In genomic region chr3:129597087-129597791, GRCh38 we compare ENCODE assay signal across 10 cellular contexts. TPM values are rescaled to one million over a fixed set of nuclear protein-coding genes. Genes with fewer than 3 reads are reported as not detected.
DNase-seq lines count a peak whose midpoint lies in the region; ATAC-seq and TF ChIP-seq lines count a peak whose summit lies in the region.
"Had no signal": no experiment of that assay in that cellular context is flagged by ENCODE, and none has a peak within 500 bp of the region (broad histone marks: within the 10 kb centered on the region; RNA-seq: fewer than 3 reads in every experiment).

No MANE protein-coding gene starts in this region.

- peak overlapping the region; percentile 50 to 71 for H3K4me3 Mint-ChIP-seq in CD14-positive monocyte

- peak overlapping the region; percentile 99 for H3K27ac ChIP-seq in Panc1 (ENCODE audit: low read length)
- H3K27ac ChIP-seq in parathyroid adenoma, result peak overlapping the region; percentile 45

- H3K9me3 Mint-ChIP-seq in CD14-positive monocyte, result peaks cover 0 to 6% (median 0%) of the 10 kb centered on the region in 7 donors

- POLR2A ChIA-PET in Panc1 (lab: Charles Lee), result interaction anchor here (0.6 to 0.9 kb wide), 2 partner anchors 8 to 153 kb away, joined by 3 read pairs; no protein-coding TSS in a partner anchor

- in situ Hi-C loops in Panc1 (cut with HindIII; ENCODE audit: low pct_unique_long_range_greater_than_20kb, low sequenced_read_pairs) (no loop called here), GM13976 (cut with MboI; ENCODE audit: low sequenced_read_pairs, unreplicated experiment) (no loop called here)

- no peaks in the 10 kb centered on the region for H3K27me3 ChIP-seq in Panc1 (ENCODE audit: control insufficient read depth, insufficient read depth, low read length)
- H3K27me3 ChIP-seq in parathyroid adenoma (ENCODE audit: control insufficient read depth, insufficient read depth, low read length), result no peaks in the 10 kb centered on the region
- H3K27me3 ChIP-seq: cardiac muscle cell had no signal

- no peak for DNase-seq in CD14-positive monocyte (ENCODE audit: low spot score)
- no peak for DNase-seq in Panc1 (ENCODE audit: low read depth, low spot score)
- DNase-seq in fibroblast of pulmonary artery (ENCODE audit: low read depth), result no peak
- DNase-seq in activated CD4-positive, alpha-beta T cell treated with anti-CD3 and anti-CD28 coated beads, Interleukin-2, amount 50 U/mL, for 48 hours, result no peak
- DNase-seq in cerebellar cortex (ENCODE audit: low spot score), result no peak
- DNase-seq in GM13976 (ENCODE audit: low spot score), result no peak
- DNase-seq: DMS79 treated with DMSO at 0.1 percent for 48 hours had no signal

- H3K4me2 ChIP-seq in parathyroid adenoma (ENCODE audit: low read length), result no peak overlapping the region

- no peak overlapping the region for H2AFZ ChIP-seq in parathyroid adenoma

- peaks cover 16 to 37% of the 10 kb centered on the region in 2 donors for H3K36me3 Mint-ChIP-seq in CD14-positive monocyte

- peaks cover 0 to 2% (median 0%) of the 10 kb centered on the region in 3 donors for H3K27me3 Mint-ChIP-seq in CD14-positive monocyte (ENCODE audit: low read depth in 3 of 3)

- no peaks in the 10 kb centered on the region for H3K36me3 ChIP-seq in Panc1 (ENCODE audit: control insufficient read depth, insufficient read depth, low read length)
- no peaks in the 10 kb centered on the region for H3K36me3 ChIP-seq in parathyroid adenoma (ENCODE audit: control insufficient read depth, insufficient read depth, low read length)
- H3K36me3 ChIP-seq: cardiac muscle cell had no signal

- no peak for TF ChIP-seq CTCF in CD14-positive monocyte (IDR thresholded peaks at IDR 0.05)
- TF ChIP-seq CTCF in Panc1 (IDR thresholded peaks at IDR 0.05), result no peak
- no peak for TF ChIP-seq CTCF in fibroblast of pulmonary artery (IDR thresholded peaks at IDR 0.05; ENCODE audit: low read length, missing control alignments)
- TF ChIP-seq CTCF in parathyroid adenoma (IDR thresholded peaks at IDR 0.05), result no peak
- no peak for TF ChIP-seq CTCF in GM13976 (IDR thresholded peaks at IDR 0.05; ENCODE audit: borderline replicate concordance, control extremely low read depth, extremely low read depth, insufficient read depth, missing control alignments)

- H3K4me1 Mint-ChIP-seq in CD14-positive monocyte, result peaks cover 93% of the 10 kb centered on the region

- no peaks in the 10 kb centered on the region for H3K79me2 ChIP-seq in parathyroid adenoma

- intact Hi-C loops in CD14-positive monocyte (cut with micrococcal nuclease), result loop anchor here in 1 of 2 donors (5.0 kb wide), 1 partner anchor 70 kb away; the partner anchor contains the start of gene RHO
- intact Hi-C loops in Panc1 (cut with micrococcal nuclease; ENCODE audit: unreplicated experiment), result no loop called here

- peak overlapping the region; percentile 8 to 36 for H3K4me3 ChIP-seq in Panc1 (ENCODE audit: low read depth in 2 of 2, low read length in 2 of 2)
- H3K4me3 ChIP-seq in fibroblast of pulmonary artery (replicated peaks; ENCODE audit: low read depth, low read length), result peak overlapping the region; percentile 27
- peak overlapping the region; percentile 5 for H3K4me3 ChIP-seq in parathyroid adenoma (ENCODE audit: low read depth, low read length)
- H3K4me3 ChIP-seq: cardiac muscle cell had no signal

- ATAC-seq in Panc1 (peak; percentile 36), HG02763 (IDR thresholded peaks at IDR 0.05; ENCODE audit: unreplicated experiment) (no peak)

- CTCF ChIA-PET in Panc1 (lab: Charles Lee), result interaction anchor here (0.6 kb wide), 1 partner anchor 337 kb away, joined by 3 read pairs; no protein-coding TSS in a partner anchor

- no peak overlapping the region for H3K9ac ChIP-seq in parathyroid adenoma

- no peaks in the 10 kb centered on the region for H3K9me3 ChIP-seq in Panc1 (ENCODE audit: control insufficient read depth, insufficient read depth, low read depth, low read length)
- no peaks in the 10 kb centered on the region for H3K9me3 ChIP-seq in parathyroid adenoma (ENCODE audit: control insufficient read depth, low read length)

- H3K4me1 ChIP-seq in Panc1 (ENCODE audit: control insufficient read depth, insufficient read depth, low read length) (peaks cover 100% of the 10 kb centered on the region), parathyroid adenoma (no peaks in the 10 kb centered on the region)

- BruUV-seq in Panc1 (replicated peaks; lab: Mats Ljungman, UMichigan), result no TSS peak

- H3K27ac Mint-ChIP-seq in CD14-positive monocyte, result peak overlapping the region; percentile 60 to 85 (median 83)

RNA-seq across cellular contexts. Expression of gene PLXND1, which starts 9.2 kb away (rescaled TPM):
- polyA plus RNA-seq in CD14-positive monocyte, result 1 to 10 TPM; 7.1 to 9.9 TPM
- total RNA-seq in Panc1 (2021; ENCODE audit: unreplicated experiment), result 248 TPM
- 456 TPM for polyA plus RNA-seq in Panc1 (2012; ENCODE audit: insufficient read length)

RNA-seq across cellular contexts. Expression of gene H1-8, which starts 54.3 kb away (rescaled TPM):
- polyA plus RNA-seq in CD14-positive monocyte, result not detected
- not detected for total RNA-seq in Panc1 (2021; ENCODE audit: unreplicated experiment)
- polyA plus RNA-seq in Panc1 (2012; ENCODE audit: insufficient read length), result not detected
- total RNA-seq: cardiac muscle cell had no signal
- polyA plus RNA-seq: cardiac muscle cell had no signal
